In genomic region chr6:33513213-33513612, GRCh38 we compare ENCODE assay signal across 15 cellular contexts. TPM values are rescaled to one million over a fixed set of nuclear protein-coding genes. Genes with fewer than 3 reads are reported as not detected.
DNase-seq lines count a peak whose midpoint lies in the region; ATAC-seq and TF ChIP-seq lines count a peak whose summit lies in the region.
"Had no signal": no experiment of that assay in that cellular context is flagged by ENCODE, and none has a peak within 500 bp of the region (broad histone marks: within the 10 kb centered on the region; RNA-seq: fewer than 3 reads in every experiment).

No MANE protein-coding gene starts in this region.

- no peak for TF ChIP-seq EP300 in gastroesophageal sphincter (IDR thresholded peaks at IDR 0.05)

- H3K27ac ChIP-seq in HCT116 (ENCODE audit: low read depth, low read length) (no peak overlapping the region), WERI-Rb-1 (no peak overlapping the region), neural progenitor cell (no peak overlapping the region), gastroesophageal sphincter (no peak overlapping the region), lower lobe of right lung (no peak overlapping the region)
- H3K27ac ChIP-seq: BLaER1, SK-N-MC had no signal

- no peak for TF ChIP-seq POLR2A in HCT116 (IDR thresholded peaks at IDR 0.05; ENCODE audit: borderline replicate concordance, extremely low read depth, insufficient read depth, insufficient read length)
- TF ChIP-seq POLR2A in gastroesophageal sphincter (IDR thresholded peaks at IDR 0.05), result no peak

- POLR2A ChIA-PET in HCT116 (lab: Charles Lee), result interaction anchor here (1.1 kb wide), 1 partner anchor 59 kb away, joined by 3 read pairs; the partner anchor contains the start of gene ZBTB9

- RAD21 ChIA-PET in HCT116 (lab: Charles Lee; ENCODE audit: low non-redundant PET in 1 of 2, low total read pairs in 2 of 2, uncharacterized antibody in 2 of 2, unreplicated experiment in 2 of 2), result no interaction called here

- intact Hi-C loops in HCT116 (cut with micrococcal nuclease) (no loop called here), lower lobe of right lung (cut with DNase I) (no loop called here)

- H3K27me3 Mint-ChIP-seq in neural progenitor cell (ENCODE audit: insufficient read depth, low read depth), result peaks cover 11% of the 10 kb centered on the region

- CTCF ChIA-PET in HCT116 (lab: Charles Lee), result no interaction called here

- H4K20me1 ChIP-seq in HCT116 (ENCODE audit: insufficient read depth) (no peaks in the 10 kb centered on the region), neural progenitor cell (ENCODE audit: low read depth) (no peaks in the 10 kb centered on the region)
- H4K20me1 ChIP-seq: BLaER1 had no signal

- BruUV-seq in HCT116 (replicated peaks; lab: Mats Ljungman, UMichigan), result no TSS peak

- H3K79me2 ChIP-seq in HCT116 (ENCODE audit: insufficient read depth, low read length), result no peaks in the 10 kb centered on the region
- no peaks in the 10 kb centered on the region for H3K79me2 ChIP-seq in neural progenitor cell (ENCODE audit: low read depth)

- H3K9ac ChIP-seq in HCT116 (ENCODE audit: low read length) (no peak overlapping the region), neural progenitor cell (no peak overlapping the region)
- H3K9ac ChIP-seq: BLaER1 had no signal

- H3K9me3 Mint-ChIP-seq in neural progenitor cell, result no peaks in the 10 kb centered on the region
- H3K9me3 Mint-ChIP-seq: H9 had no signal

- H2AFZ ChIP-seq in HCT116 (ENCODE audit: low read depth, low read length, poor library complexity, severe bottlenecking) (no peak overlapping the region), neural progenitor cell (replicated peaks) (no peak overlapping the region)

- ATAC-seq in HCT116 (peak; percentile 50), gastroesophageal sphincter (no peak), lower lobe of right lung (no peak), GM21526 (IDR thresholded peaks at IDR 0.05; ENCODE audit: low FRiP score, unreplicated experiment) (no peak)

- no peaks in the 10 kb centered on the region for H3K9me2 ChIP-seq in HCT116 (ENCODE audit: insufficient read depth)

- H3K9me3 ChIP-seq in HCT116 (ENCODE audit: control insufficient read depth in 1 of 2, insufficient read depth in 1 of 2, low read depth in 1 of 2, low read length in 2 of 2), result no peaks in the 10 kb centered on the region
- H3K9me3 ChIP-seq in WERI-Rb-1 (ENCODE audit: severe bottlenecking), result no peaks in the 10 kb centered on the region
- no peaks in the 10 kb centered on the region for H3K9me3 ChIP-seq in neural progenitor cell (ENCODE audit: low read depth)
- H3K9me3 ChIP-seq in gastroesophageal sphincter, result no peaks in the 10 kb centered on the region
- H3K9me3 ChIP-seq in lower lobe of right lung, result no peaks in the 10 kb centered on the region
- H3K9me3 ChIP-seq: BLaER1 had no signal

- H3K36me3 ChIP-seq in HCT116 (ENCODE audit: control insufficient read depth in 1 of 2, insufficient read depth in 2 of 2, low read length in 2 of 2), result no peaks in the 10 kb centered on the region
- H3K36me3 ChIP-seq in WERI-Rb-1, result no peaks in the 10 kb centered on the region
- H3K36me3 ChIP-seq in neural progenitor cell, result no peaks in the 10 kb centered on the region
- no peaks in the 10 kb centered on the region for H3K36me3 ChIP-seq in gastroesophageal sphincter
- no peaks in the 10 kb centered on the region for H3K36me3 ChIP-seq in lower lobe of right lung
- H3K36me3 ChIP-seq: BLaER1 had no signal

- TF ChIP-seq CTCF in GM12872 (IDR thresholded peaks at IDR 0.05; ENCODE audit: insufficient read depth, low read depth, low read length) (peak; percentile 46), HCT116 (IDR thresholded peaks at IDR 0.05 in 2 of 3, conservative IDR thresholded peaks at IDR 0.05 in 1 of 3; ENCODE audit: borderline replicate concordance in 1 of 3, insufficient read depth in 1 of 3, low read depth in 2 of 3, low read length in 2 of 3) (0 out of 6 replicates have a peak, but pooled peaks of 1 of the 3 experiments have one; percentile 9), WERI-Rb-1 (IDR thresholded peaks at IDR 0.05; ENCODE audit: low read depth, low read length) (0 out of 2 replicates have a peak, but pooled peaks have one; percentile 28), neural progenitor cell (IDR thresholded peaks at IDR 0.05) (no peak), gastroesophageal sphincter (IDR thresholded peaks at IDR 0.05) (no peak), lower lobe of right lung (IDR thresholded peaks at IDR 0.05) (no peak)

- no peak overlapping the region for H3K27ac Mint-ChIP-seq in neural progenitor cell
- H3K27ac Mint-ChIP-seq: H9 had no signal

- TF ChIP-seq RAD21 in HCT116 (IDR thresholded peaks at IDR 0.05; ENCODE audit: low read depth), result no peak

- 67% methylated on average over 1 of the region's 1 CpG; no CpG with 5 or more reads in 1 of the 2 donors for WGBS in gastroesophageal sphincter (ENCODE audit: low coverage in 1 of 2), 2 donors

- H3K4me1 Mint-ChIP-seq in neural progenitor cell, result peaks cover 7% of the 10 kb centered on the region

- H3K36me3 Mint-ChIP-seq in neural progenitor cell, result no peaks in the 10 kb centered on the region

- H3F3A ChIP-seq in neural progenitor cell (ENCODE audit: low read depth), result no peaks in the 10 kb centered on the region

- no peak overlapping the region for H3K4me3 Mint-ChIP-seq in neural progenitor cell
- H3K4me3 Mint-ChIP-seq: H9 had no signal

- H3K27me3 ChIP-seq in HCT116 (ENCODE audit: insufficient read depth, low read length) (no peaks in the 10 kb centered on the region), WERI-Rb-1 (ENCODE audit: insufficient read depth, low read depth, severe bottlenecking) (no peaks in the 10 kb centered on the region), neural progenitor cell (no peaks in the 10 kb centered on the region), gastroesophageal sphincter (peaks cover 55% of the 10 kb centered on the region), lower lobe of right lung (ENCODE audit: low read depth) (no peaks in the 10 kb centered on the region)

- H3K4me3 ChIP-seq in HCT116 (replicated peaks in 1 of 2; ENCODE audit: low read depth in 1 of 2, low read length in 2 of 2) (no peak overlapping the region), WERI-Rb-1 (ENCODE audit: low read depth, low read length) (no peak overlapping the region), neural progenitor cell (no peak overlapping the region), gastroesophageal sphincter (no peak overlapping the region), lower lobe of right lung (no peak overlapping the region)
- H3K4me3 ChIP-seq: BLaER1, SK-N-MC had no signal

- H3K4me2 ChIP-seq in HCT116 (ENCODE audit: low read length) (no peak overlapping the region), neural progenitor cell (no peak overlapping the region)
- H3K4me2 ChIP-seq: BLaER1 had no signal

- H3K4me1 ChIP-seq in HCT116 (ENCODE audit: control insufficient read depth in 1 of 2, insufficient read depth in 2 of 2, low read length in 2 of 2) (no peaks in the 10 kb centered on the region), neural progenitor cell (no peaks in the 10 kb centered on the region), gastroesophageal sphincter (peaks cover 0 to 5% (median 0%) of the 10 kb centered on the region in 3 donors), lower lobe of right lung (peaks cover 8% of the 10 kb centered on the region)

- DNase-seq in HCT116 (ENCODE audit: low read depth, low spot score) (no peak), WERI-Rb-1 (no peak), neural progenitor cell (ENCODE audit: low spot score) (peak; percentile 28), lower lobe of right lung (no peak)
- DNase-seq: H9, IMR-90, MV-4-11, NCI-H146, NCI-H2107, NCI-H69 had no signal

TF ChIP-seq in HCT116, 20 proteins besides CTCF, POLR2A, EP300 and RAD21:
- TF ChIP-seq ATF3 (IDR thresholded peaks at IDR 0.05), result no peak
- no peak for TF ChIP-seq EZH2 (IDR thresholded peaks at IDR 0.05)
- TF ChIP-seq SP1 (IDR thresholded peaks at IDR 0.05; ENCODE audit: low read depth), result no peak
- no peak for TF ChIP-seq SRF (IDR thresholded peaks at IDR 0.05; ENCODE audit: low read depth)
- TF ChIP-seq MAX (IDR thresholded peaks at IDR 0.05), result no peak

RNA-seq across cellular contexts. Expression of gene ZBTB9, which starts 58.8 kb away (rescaled TPM):
- total RNA-seq in HCT116 (2021; ENCODE audit: unreplicated experiment), result 14.2 TPM
- 9.1 and 11.0 TPM in 2 replicates for polyA plus RNA-seq in HCT116 (2012)
- total RNA-seq in neural progenitor cell (ENCODE audit: low replicate concordance), result 10.2 and 12.7 TPM in 2 replicates
- total RNA-seq in gastroesophageal sphincter, result 1 to 10 TPM; 2.2 to 4.0 (median 3.2) TPM
- 9.5 TPM for total RNA-seq in lower lobe of right lung

Comparison
In these comparisons a context has a peak if more than half of its experiments do, and no peak if none do; other contexts are left out.
1. CTCF ChIP-seq: peak in GM12872 (single experiment) and WERI-Rb-1 (single experiment); none in neural progenitor cell (single experiment), gastroesophageal sphincter (0 of 4) and lower lobe of right lung (single experiment).